Comparison of ENCODE assay signal across 27 cellular contexts in genomic region chr3:155512867-155513261, GRCh38.
"Had no signal": no experiment of that assay in that cellular context is flagged by ENCODE, and none has a peak within 500 bp of the region (broad histone marks: within the 10 kb centered on the region; RNA-seq: fewer than 3 reads in every experiment).

No MANE protein-coding gene starts in this region.

- H3K27ac Mint-ChIP-seq: activated CD4-positive, alpha-beta memory T cell treated with anti-CD3 and anti-CD28 coated beads, Interleukin-2, amount 10 ng/mL, durations not matched to agents 7 days and 5 days; activated CD4-positive, alpha-beta T cell treated with anti-CD3 and anti-CD28 coated beads, Interleukin-2, amount 10 ng/mL, durations not matched to agents 24 days and 14 days; activated naive CD4-positive, alpha-beta T cell treated with anti-CD3 and anti-CD28 coated beads, Interleukin-2, amount 10 ng/mL, durations not matched to agents 7 days and 5 days; activated T-cell treated with anti-CD3 and anti-CD28 coated beads, Interleukin-2, amount 50 U/mL, for 24 hours; dendritic cell treated with granulocyte-macrophage colony-stimulating factor and Interleukin-4, amounts not matched to agents 40 ng/mL and 50 ng/mL, for 4 days; natural killer cell; neural progenitor cell; T-helper 17 cell had no signal

- H3K9ac ChIP-seq: neural progenitor cell had no signal

- H3K27me3 ChIP-seq: left lung, neural progenitor cell, right atrium auricular region, spleen, suprapubic skin, tibial nerve had no signal

- H3K36me3 ChIP-seq: left lung, lower lobe of right lung, neural progenitor cell, right atrium auricular region, spleen, suprapubic skin, tibial nerve, WERI-Rb-1 had no signal

- H3K9me3 ChIP-seq: left lung, lower lobe of right lung, right atrium auricular region, suprapubic skin, tibial nerve had no signal

- H3K36me3 Mint-ChIP-seq: activated naive CD4-positive, alpha-beta T cell treated with anti-CD3 and anti-CD28 coated beads, Interleukin-2, amount 10 ng/mL, durations not matched to agents 7 days and 5 days; natural killer cell had no signal

- H3K4me2 ChIP-seq: neural progenitor cell had no signal

- FAIRE-seq: astrocyte, urothelium cell line had no signal

- H3K4me3 ChIP-seq: left lung, lower lobe of right lung, neural progenitor cell, right atrium auricular region, spleen, suprapubic skin, tibial nerve had no signal

- H3K4me1 ChIP-seq: left lung, lower lobe of right lung, neural progenitor cell, right atrium auricular region, spleen, suprapubic skin, tibial nerve had no signal

- DNase-seq: activated CD4-positive, alpha-beta memory T cell treated with anti-CD3 and anti-CD28 coated beads, Interleukin-2, amount 10 ng/mL, durations not matched to agents 7 days and 5 days; activated CD4-positive, alpha-beta T cell treated with anti-CD3 and anti-CD28 coated beads, Interleukin-2, amount 10 ng/mL, durations not matched to agents 24 days and 14 days; activated CD8-positive, alpha-beta memory T cell treated with anti-CD3 and anti-CD28 coated beads, Interleukin-2, amount 50 U/mL, for 48 hours; activated gamma-delta T cell; activated naive CD4-positive, alpha-beta T cell treated with anti-CD3 and anti-CD28 coated beads, Interleukin-2, amount 10 ng/mL, durations not matched to agents 7 days and 5 days; activated T-cell treated with anti-CD3 and anti-CD28 coated beads, Interleukin-2, amount 50 U/mL, for 24 hours; amniotic stem cell; erythroblast; foreskin melanocyte; left lung; lower lobe of right lung; mesendoderm; natural killer cell; occipital lobe; spleen; stimulated activated naive CD4-positive, alpha-beta T cell; T-helper 17 cell; T1000; WERI-Rb-1 had no signal

- H3K27ac ChIP-seq: left lung, lower lobe of right lung, neural progenitor cell, right atrium auricular region, spleen, suprapubic skin, tibial nerve, WERI-Rb-1 had no signal

- ATAC-seq: activated CD4-positive, CD25-positive, alpha-beta regulatory T cell treated with anti-CD3 and anti-CD28 coated beads, Interleukin-2, amount 50 U/mL, for 24 hours; left lung; lower lobe of right lung; natural killer cell; T-helper 17 cell had no signal

- H2AFZ ChIP-seq: neural progenitor cell had no signal
